Comparison of ENCODE assay signal across 10 cellular contexts in the genomic region with DNA sequence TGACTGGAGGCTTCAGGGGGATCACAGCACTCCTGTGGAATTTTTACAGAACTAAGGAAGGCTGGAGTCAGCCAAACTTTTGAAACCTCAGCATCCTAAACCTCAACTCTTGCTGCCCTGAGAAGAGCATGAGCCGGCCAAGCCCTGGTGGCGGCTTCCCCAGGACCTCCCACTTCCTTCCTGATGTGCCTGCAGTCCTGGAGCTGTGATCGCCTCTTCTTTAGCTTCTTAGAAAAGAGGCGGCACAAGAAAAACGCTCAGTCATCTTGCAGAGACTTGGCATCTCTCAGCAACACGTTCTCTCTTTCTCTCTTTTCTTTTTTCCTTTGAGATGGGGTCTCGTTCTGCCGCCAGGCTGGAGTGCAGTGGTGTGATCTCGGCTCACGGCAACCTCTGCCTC. TPM values are rescaled to one million over a fixed set of nuclear protein-coding genes. Genes with fewer than 3 reads are reported as not detected.
A peak's percentile ranks its signal among the peaks of the same experiment; 100 is the strongest.
DNase-seq lines count a peak whose midpoint lies in the region; ATAC-seq and TF ChIP-seq lines count a peak whose summit lies in the region.
"Had no signal": no experiment of that assay in that cellular context is flagged by ENCODE, and none has a peak within 500 bp of the region (broad histone marks: within the 10 kb centered on the region; RNA-seq: fewer than 3 reads in every experiment).

No MANE protein-coding gene starts in this region.

- H3K36me3 Mint-ChIP-seq in effector memory CD8-positive, alpha-beta T cell (ENCODE audit: insufficient read depth), result no peaks in the 10 kb centered on the region
- no peaks in the 10 kb centered on the region for H3K36me3 Mint-ChIP-seq in natural killer cell

- no peak overlapping the region for H3K4me3 ChIP-seq in NB4 (ENCODE audit: low read depth, low read length)
- H3K4me3 ChIP-seq: thyroid gland had no signal

- intact Hi-C loops in natural killer cell (cut with micrococcal nuclease), result loop anchor here (5.0 kb wide), 2 partner anchors 43 to 128 kb away; partner anchors contain the start of genes AMPD3 and RNF141

- H3K27me3 Mint-ChIP-seq in effector memory CD8-positive, alpha-beta T cell, result no peaks in the 10 kb centered on the region
- H3K27me3 Mint-ChIP-seq in natural killer cell (ENCODE audit: low read depth in 2 of 2), result peaks cover 3 to 21% of the 10 kb centered on the region in 2 donors

- no peak for TF ChIP-seq CTCF in NB4 (IDR thresholded peaks at IDR 0.05; ENCODE audit: low read depth, low read length)
- TF ChIP-seq CTCF in natural killer cell (IDR thresholded peaks at IDR 0.05), result no peak

- peak overlapping the region; percentile 63 to 68 for H3K4me3 Mint-ChIP-seq in effector memory CD8-positive, alpha-beta T cell
- peak overlapping the region; percentile 83 for H3K4me3 Mint-ChIP-seq in natural killer cell

- no peak for TF ChIP-seq POLR2A in NB4 (IDR thresholded peaks at IDR 0.05; ENCODE audit: extremely low read depth, insufficient read length)

- peak; percentile 70 for ATAC-seq in effector memory CD8-positive, alpha-beta T cell (replicated peaks)
- ATAC-seq in natural killer cell (peak; percentile 53 to 73 (median 62)), GM19467 (IDR thresholded peaks at IDR 0.05; ENCODE audit: unreplicated experiment) (no peak)

- DNase-seq in CMK (ENCODE audit: low read depth), result peak; percentile 69
- peak; percentile 90 for DNase-seq in NB4 (ENCODE audit: low read depth)
- no peak for DNase-seq in effector memory CD8-positive, alpha-beta T cell
- no peak for DNase-seq in natural killer cell
- no peak for DNase-seq in NCI-H1417 (lab: John Stamatoyannopoulos, UW)
- no peak for DNase-seq in iPS-NIHi11 (ENCODE audit: low spot score)
- no peak for DNase-seq in NCI-H446 treated with DMSO at 0.1 percent for 48 hours (lab: John Stamatoyannopoulos, UW)
- DNase-seq: SHP77 had no signal

- H3K27ac Mint-ChIP-seq in effector memory CD8-positive, alpha-beta T cell, result peak overlapping the region; percentile 53 to 88
- peak overlapping the region; percentile 47 to 53 for H3K27ac Mint-ChIP-seq in natural killer cell

- H3K4me1 Mint-ChIP-seq in effector memory CD8-positive, alpha-beta T cell (ENCODE audit: low read depth in 2 of 2), result peaks cover 24 to 28% of the 10 kb centered on the region in 2 donors
- H3K4me1 Mint-ChIP-seq in natural killer cell, result peaks cover 47 to 54% of the 10 kb centered on the region in 2 donors

- H3K9me3 Mint-ChIP-seq in effector memory CD8-positive, alpha-beta T cell, result no peaks in the 10 kb centered on the region
- H3K9me3 Mint-ChIP-seq in natural killer cell, result no peaks in the 10 kb centered on the region

RNA-seq across cellular contexts. Expression of gene AMPD3, which starts 40.4 kb away (rescaled TPM):
- total RNA-seq in natural killer cell, result 1 to 10 TPM; 5.5 to 9.2 (median 6.8) TPM

Comparison
In these comparisons a context has a peak if more than half of its experiments do, and no peak if none do; other contexts are left out.
1. DNase-seq: peak in CMK (single experiment) and NB4 (single experiment); none in effector memory CD8-positive, alpha-beta T cell (0 of 3), natural killer cell (single experiment), NCI-H1417 (0 of 3), iPS-NIHi11 (single experiment) and NCI-H446 treated with DMSO at 0.1 percent for 48 hours (single experiment).